In the genomic region with DNA sequence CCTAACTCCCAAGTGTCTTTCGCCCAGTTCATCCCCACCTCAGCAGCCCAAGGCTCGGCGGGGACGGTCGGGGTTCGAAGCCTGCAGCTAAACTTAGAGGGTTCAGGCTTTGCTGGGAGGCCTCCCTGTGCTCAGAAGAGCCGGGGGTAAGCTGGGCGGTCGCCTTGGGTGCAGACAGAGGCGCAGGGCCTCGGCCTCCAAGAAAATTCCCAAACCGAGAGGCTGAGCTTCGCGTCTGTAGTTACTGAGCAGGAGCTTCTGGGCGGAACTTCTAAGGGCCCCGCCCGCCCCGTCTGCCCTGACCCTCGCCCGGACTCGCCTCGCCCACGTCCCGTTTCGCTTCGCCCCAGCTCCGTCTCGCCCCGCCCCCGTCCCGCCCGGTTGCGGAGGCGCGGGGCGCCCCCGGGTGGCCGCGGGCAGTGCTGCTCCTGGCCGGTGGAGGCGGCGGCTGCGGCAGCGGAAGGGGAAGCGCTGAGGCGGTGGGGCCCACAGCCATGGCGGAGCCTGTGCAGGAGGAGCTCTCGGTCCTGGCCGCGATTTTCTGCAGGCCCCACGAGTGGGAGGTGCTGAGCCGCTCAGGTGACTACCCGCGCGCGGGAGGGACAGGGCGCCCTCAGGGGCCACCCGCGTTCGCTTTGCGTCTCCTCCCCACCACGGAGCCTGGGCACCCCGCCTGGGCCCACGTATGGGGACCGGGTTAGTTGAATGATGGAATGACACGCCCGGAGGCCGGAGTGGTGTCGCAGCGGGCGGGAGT, we compare ENCODE assay signal across 8 cellular contexts. TPM values are rescaled to one million over a fixed set of nuclear protein-coding genes. Genes with fewer than 3 reads are reported as not detected.
DNase-seq lines count a peak whose midpoint lies in the region; ATAC-seq and TF ChIP-seq lines count a peak whose summit lies in the region.

A gene with protein sequence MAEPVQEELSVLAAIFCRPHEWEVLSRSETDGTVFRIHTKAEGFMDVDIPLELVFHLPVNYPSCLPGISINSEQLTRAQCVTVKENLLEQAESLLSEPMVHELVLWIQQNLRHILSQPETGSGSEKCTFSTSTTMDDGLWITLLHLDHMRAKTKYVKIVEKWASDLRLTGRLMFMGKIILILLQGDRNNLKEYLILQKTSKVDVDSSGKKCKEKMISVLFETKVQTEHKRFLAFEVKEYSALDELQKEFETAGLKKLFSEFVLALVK (plus strand): TSS at position 474 of the 757 bp plus-strand sequence. CDS start 21 bp downstream, at position 495.

- peaks cover 8% of the 10 kb centered on the region for H3K36me3 Mint-ChIP-seq in activated CD4-positive, alpha-beta T cell treated with anti-CD3 and anti-CD28 coated beads for 36 hours (ENCODE audit: low read depth)

- H3K27me3 Mint-ChIP-seq in activated CD4-positive, alpha-beta T cell treated with anti-CD3 and anti-CD28 coated beads for 36 hours = peaks cover 6% of the 10 kb centered on the region

- intact Hi-C loops in activated CD4-positive, alpha-beta T cell treated with anti-CD3 and anti-CD28 coated beads for 36 hours (cut with DNase I, micrococcal nuclease) = loop anchor here (1.0 to 10.0 kb wide), 15 partner anchors 117 to 1487 kb away; a partner anchor contains a TSS

- peak within 1 kb of the TSS; percentile 86 for H3K4me3 Mint-ChIP-seq in activated CD4-positive, alpha-beta T cell treated with anti-CD3 and anti-CD28 coated beads for 36 hours

- peaks cover 38% of the 10 kb centered on the region for H3K4me1 Mint-ChIP-seq in activated CD4-positive, alpha-beta T cell treated with anti-CD3 and anti-CD28 coated beads for 36 hours

- ATAC-seq in GM19043 (IDR thresholded peaks at IDR 0.05; ENCODE audit: low read depth, unreplicated experiment) (peak; percentile 96), HG03354 (IDR thresholded peaks at IDR 0.05; ENCODE audit: poor library complexity, severe bottlenecking, unreplicated experiment) (peak; percentile 97)
- ATAC-seq in activated CD4-positive, alpha-beta T cell treated with anti-CD3 and anti-CD28 coated beads for 36 hours = peak; percentile 96

- CTCF ChIA-PET in BJ (lab: Yijun Ruan, JAX) = interaction anchor here (0.6 to 2.6 kb wide), 21 partner anchors 10 to 1213 kb away, joined by 3 to 16 read pairs (median 3); a partner anchor contains a TSS
- CTCF ChIA-PET in activated CD4-positive, alpha-beta T cell treated with anti-CD3 and anti-CD28 coated beads for 36 hours (lab: Charles Lee) = interaction anchor here (0.8 to 2.0 kb wide), 12 partner anchors 8 to 379 kb away, joined by 3 to 10 read pairs (median 5); a partner anchor contains a TSS

- peak within 1 kb of the TSS; percentile 91 for H3K27ac Mint-ChIP-seq in activated CD4-positive, alpha-beta T cell treated with anti-CD3 and anti-CD28 coated beads for 36 hours

- H3K36me3 ChIP-seq in BJ (ENCODE audit: control insufficient read depth, insufficient read depth, low read length) = no peaks in the 10 kb centered on the region

- TF ChIP-seq CTCF in BJ (IDR thresholded peaks at IDR 0.05; ENCODE audit: insufficient read depth, low read depth, low read length) = peak; percentile 40
- TF ChIP-seq CTCF in choroid plexus epithelial cell (conservative IDR thresholded peaks at IDR 0.05; ENCODE audit: low read depth, low read length) = peak; percentile 46

- H3K9me3 Mint-ChIP-seq in activated CD4-positive, alpha-beta T cell treated with anti-CD3 and anti-CD28 coated beads for 36 hours (ENCODE audit: low read depth) = no peaks in the 10 kb centered on the region

- peak within 1 kb of the TSS; percentile 66 for H3K4me3 ChIP-seq in BJ (ENCODE audit: low read depth, low read length)
- peak within 1 kb of the TSS; percentile 95 for H3K4me3 ChIP-seq in choroid plexus epithelial cell (ENCODE audit: low read depth, low read length)

- POLR2A ChIA-PET in BJ (lab: Charles Lee) = interaction anchor here (0.6 to 1.3 kb wide), 4 partner anchors 10 to 1129 kb away, joined by 4 to 5 read pairs (median 4); no protein-coding TSS in a partner anchor
- POLR2A ChIA-PET in activated CD4-positive, alpha-beta T cell treated with anti-CD3 and anti-CD28 coated beads for 36 hours (lab: Charles Lee) = interaction anchor here (0.5 to 1.5 kb wide), 6 partner anchors 10 to 1936 kb away, joined by 3 to 10 read pairs (median 4); a partner anchor contains a TSS

- peak; percentile 47 for DNase-seq in BJ (ENCODE audit: low read depth)
- peak; percentile 79 for DNase-seq in NCI-H510A (lab: John Stamatoyannopoulos, UW)
- peak; percentile 96 for DNase-seq in activated CD4-positive, alpha-beta T cell treated with anti-CD3 and anti-CD28 coated beads for 36 hours
- DNase-seq in choroid plexus epithelial cell (ENCODE audit: low read depth) = peak; percentile 90
- DNase-seq in stimulated activated CD4-positive, alpha-beta T cell treated with anti-CD3 and anti-CD28 coated beads, Interleukin-1b, Interleukin-23, amount 100 ng/mL, for 4 hours (ENCODE audit: low read depth in 2 of 2) = peak; percentile 86 to 96

- H3K27me3 ChIP-seq in BJ (ENCODE audit: control insufficient read depth, insufficient read depth, low read length) (no peaks in the 10 kb centered on the region), layer of hippocampus (ENCODE audit: control insufficient read depth, insufficient read depth, low read length) (no peaks in the 10 kb centered on the region)

- peak within 1 kb of the TSS; percentile 84 for H3K27ac ChIP-seq in layer of hippocampus (ENCODE audit: low read depth, low read length)

RNA-seq across cellular contexts. Expression of the gene that starts here (rescaled TPM):
- polyA plus RNA-seq in BJ (2011; rRNA removed) = 11.1 and 15.6 TPM in 2 replicates
- polyA minus RNA-seq in BJ (2011; rRNA and poly(A)+ RNA removed) = 3.7 and 4.2 TPM in 2 replicates
- 10 to 100 TPM; 10.5 to 14.3 TPM for total RNA-seq in activated CD4-positive, alpha-beta T cell treated with anti-CD3 and anti-CD28 coated beads for 36 hours

Comparison
In these comparisons a context has a peak if more than half of its experiments do, and no peak if none do; other contexts are left out.
1. Peak in every context shown above with its lines: DNase-seq, ATAC-seq, H3K4me3 ChIP-seq and H3K27ac ChIP-seq.